10 cellular contexts compared by ENCODE assay signal in the genomic region with DNA sequence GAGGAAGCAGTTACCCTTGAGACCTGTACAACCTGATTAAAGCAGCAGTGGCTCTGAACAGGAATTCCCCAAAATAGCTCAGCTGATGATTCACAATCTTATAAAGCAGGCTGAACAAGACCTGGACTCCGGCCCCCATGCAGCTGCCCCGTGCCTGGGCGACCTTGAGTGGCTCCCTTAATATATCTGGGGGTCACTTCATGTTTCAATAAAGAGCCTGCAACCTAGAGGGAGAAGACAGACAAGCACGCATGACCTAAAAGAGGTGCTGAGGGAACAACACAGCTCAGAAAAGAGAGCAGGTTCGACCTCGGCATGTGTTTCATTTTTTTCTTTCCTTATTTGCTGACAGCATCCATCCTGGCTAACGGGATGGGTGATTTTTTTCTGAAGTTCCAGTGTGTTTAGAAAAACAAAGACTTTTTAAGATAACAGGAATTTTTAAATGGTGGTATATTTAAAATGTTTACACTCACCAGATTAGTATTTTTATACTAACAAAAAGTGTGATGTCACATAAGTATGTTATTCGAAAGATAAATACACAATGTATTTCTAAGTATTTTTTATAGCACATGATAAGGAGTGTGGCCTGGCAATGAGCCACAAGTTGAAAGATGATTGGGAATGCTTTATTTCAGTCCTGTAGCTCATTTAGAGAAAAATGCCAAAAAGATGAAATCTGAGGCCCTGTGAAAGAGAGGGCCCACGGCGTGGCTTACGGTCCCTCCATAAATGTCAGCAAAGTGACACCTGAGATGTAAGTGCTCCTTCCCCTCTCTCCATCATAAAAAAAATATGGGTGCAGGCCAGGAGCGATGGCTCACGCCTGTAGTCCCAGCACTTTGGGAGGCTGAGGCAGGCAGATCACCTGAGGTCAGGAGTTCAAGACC.
A peak's percentile ranks its signal among the peaks of the same experiment; 100 is the strongest.
DNase-seq lines count a peak whose midpoint lies in the region; ATAC-seq and TF ChIP-seq lines count a peak whose summit lies in the region.
"Had no signal": no experiment of that assay in that cellular context is flagged by ENCODE, and none has a peak within 500 bp of the region (broad histone marks: within the 10 kb centered on the region; RNA-seq: fewer than 3 reads in every experiment).

No MANE protein-coding gene starts in this region.

- ATAC-seq in GM21529 (IDR thresholded peaks at IDR 0.05; ENCODE audit: unreplicated experiment) (no peak), HG03139 (IDR thresholded peaks at IDR 0.05; ENCODE audit: unreplicated experiment) (no peak)

- no peaks in the 10 kb centered on the region for H3K36me3 Mint-ChIP-seq in endodermal cell (ENCODE audit: low read depth)

- no peak overlapping the region for H3K27ac Mint-ChIP-seq in endodermal cell

- no peak overlapping the region for H3K4me3 Mint-ChIP-seq in endodermal cell

- WGBS in endodermal cell (ENCODE audit: insufficient coverage in 1 of 2, insufficient read length in 1 of 2), 2 experiments: 89 to 100% methylated on average over 3 to 12 of the region's 13 CpGs

- DNase-seq in GM20000 (ENCODE audit: low spot score) (peak; percentile 52), T1000 (lab: John Stamatoyannopoulos, UW) (peak; percentile 71), glomerular visceral epithelial cell (ENCODE audit: extremely low spot score) (peak; percentile 62), endodermal cell (no peak), NCI-H748 (lab: John Stamatoyannopoulos, UW; ENCODE audit: unreplicated experiment) (no peak)
- DNase-seq: T-helper 9 cell had no signal

- H3K27me3 ChIP-seq in skeletal muscle tissue (ENCODE audit: control insufficient read depth in 3 of 3, insufficient read depth in 3 of 3, low read length in 3 of 3) (no peaks in the 10 kb centered on the region), endodermal cell (ENCODE audit: control insufficient read depth, insufficient read depth, low read length, poor library complexity, severe bottlenecking) (no peaks in the 10 kb centered on the region)

- H3K27me3 Mint-ChIP-seq in endodermal cell (ENCODE audit: insufficient read depth): no peaks in the 10 kb centered on the region

- H3K9ac ChIP-seq in skeletal muscle tissue (ENCODE audit: low read depth in 1 of 3, low read length in 3 of 3) (peak overlapping the region in 2 of 3 donors; percentile 51 to 65), endodermal cell (ENCODE audit: extremely low read depth, low read length, poor library complexity, severe bottlenecking) (no peak overlapping the region)

- peaks cover 12% of the 10 kb centered on the region for H3K4me1 Mint-ChIP-seq in endodermal cell

- peaks cover 33 to 60% (median 50%) of the 10 kb centered on the region in 3 donors for H3K4me1 ChIP-seq in skeletal muscle tissue (ENCODE audit: control insufficient read depth in 3 of 3, insufficient read depth in 3 of 3, low read length in 3 of 3)
- no peaks in the 10 kb centered on the region for H3K4me1 ChIP-seq in endodermal cell (ENCODE audit: control insufficient read depth, insufficient read depth, low read length)
- H3K4me1 ChIP-seq: prostate gland had no signal

- no peaks in the 10 kb centered on the region for H3K9me3 Mint-ChIP-seq in endodermal cell

- no peak for TF ChIP-seq CTCF in GM20000 (IDR thresholded peaks at IDR 0.05; ENCODE audit: extremely low read depth, missing control alignments)
- no peak for TF ChIP-seq CTCF in endodermal cell (conservative IDR thresholded peaks at IDR 0.05)

- peak overlapping the region; percentile 97 for H3K27ac ChIP-seq in skeletal muscle tissue (ENCODE audit: low read depth, low read length)
- no peak overlapping the region for H3K27ac ChIP-seq in endodermal cell (ENCODE audit: low read depth, low read length)

- H3K9me3 ChIP-seq in skeletal muscle tissue (ENCODE audit: control insufficient read depth in 3 of 3, low read length in 3 of 3) (no peaks in the 10 kb centered on the region), endodermal cell (ENCODE audit: control insufficient read depth, low read length) (no peaks in the 10 kb centered on the region)
- H3K9me3 ChIP-seq: prostate gland had no signal

- H3K4me3 ChIP-seq in skeletal muscle tissue (ENCODE audit: low read length in 3 of 3): no peak overlapping the region
- H3K4me3 ChIP-seq in endodermal cell (ENCODE audit: low read length): no peak overlapping the region
- H3K4me3 ChIP-seq: prostate gland had no signal

- no peaks in the 10 kb centered on the region for H3K36me3 ChIP-seq in skeletal muscle tissue (ENCODE audit: control insufficient read depth in 3 of 3, insufficient read depth in 3 of 3, low read length in 3 of 3)
- no peaks in the 10 kb centered on the region for H3K36me3 ChIP-seq in endodermal cell (ENCODE audit: control insufficient read depth, insufficient read depth, low read length)
- H3K36me3 ChIP-seq: prostate gland had no signal

Comparison
In these comparisons a context has a peak if more than half of its experiments do, and no peak if none do; other contexts are left out.
1. DNase-seq: peak in GM20000 (single experiment), T1000 (single experiment) and glomerular visceral epithelial cell (single experiment); none in endodermal cell (single experiment) and NCI-H748 (single experiment).